Comparison of ENCODE assay signal across 34 cellular contexts in the genomic region with DNA sequence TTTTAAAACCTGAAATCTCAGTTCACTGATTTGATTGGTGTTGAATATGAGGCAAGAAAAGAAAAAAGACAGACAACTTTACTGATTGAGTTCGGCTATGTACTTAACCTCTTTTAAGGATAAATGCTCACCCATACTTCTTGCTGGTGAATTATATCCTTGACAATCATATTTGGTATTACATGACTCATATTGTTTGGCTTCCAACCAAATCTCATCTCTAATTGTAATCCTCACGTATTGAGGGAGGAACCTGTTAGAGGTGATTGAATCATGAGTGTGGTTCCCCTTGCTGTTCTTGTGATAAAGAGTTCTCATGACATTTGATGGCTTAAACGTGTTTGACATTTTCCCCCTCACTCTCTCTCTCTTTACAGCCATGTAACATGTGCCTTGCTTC.
"Had no signal": no experiment of that assay in that cellular context is flagged by ENCODE, and none has a peak within 500 bp of the region (broad histone marks: within the 10 kb centered on the region; RNA-seq: fewer than 3 reads in every experiment).

No MANE protein-coding gene starts in this region.

- ATAC-seq: activated naive CD4-positive, alpha-beta T cell treated with anti-CD3 and anti-CD28 coated beads, Interleukin-2, amount 50 U/mL, for 72 hours; activated T-cell treated with anti-CD3 and anti-CD28 coated beads, Interleukin-2, amount 50 U/mL, for 4 hours; body of pancreas; Right ventricle myocardium inferior had no signal

- DNase-seq: activated B cell treated with CpG ODN at 0.5 μM for 24 hours; activated CD4-positive, alpha-beta memory T cell treated with anti-CD3 and anti-CD28 coated beads for 36 hours; activated CD4-positive, alpha-beta T cell treated with anti-CD3 and anti-CD28 coated beads for 4 hours; activated CD4-positive, alpha-beta T cell treated with anti-CD3 and anti-CD28 coated beads, Interleukin-2, amount 50 U/mL, for 1 hour; activated CD4-positive, CD25-positive, alpha-beta regulatory T cell treated with anti-CD3 and anti-CD28 coated beads, Interleukin-2, amount 50 U/mL, for 72 hours; activated CD8-positive, alpha-beta memory T cell treated with anti-CD3 and anti-CD28 coated beads, Interleukin-2, amount 50 U/mL, for 4 hours; activated gamma-delta T cell treated with Interleukin-2 at 50 U/mL for 16 hours; activated naive CD4-positive, alpha-beta T cell treated with anti-CD3 and anti-CD28 coated beads for 36 hours; activated T-cell treated with anti-CD3 and anti-CD28 coated beads for 4 hours; activated T-cell treated with anti-CD3 and anti-CD28 coated beads, Interleukin-2, amount 50 U/mL, for 4 hours; adrenal gland; body of pancreas; central memory CD4-positive, alpha-beta T cell; Kasumi-1; NCI-H1105; NCI-H1417 treated with DMSO at 0.1 percent for 48 hours; NCI-H187 treated with DMSO at 0.1 percent for 48 hours; NCI-H2081; NCI-H2171 treated with DMSO at 0.1 percent for 48 hours; NCI-H2227 treated with DMSO at 0.1 percent for 48 hours; NCI-H446; NCI-H510A treated with DMSO at 0.1 percent for 48 hours; NCI-H526 treated with DMSO at 0.1 percent for 48 hours; NCI-H82; NK-92 treated with Interleukin-12 subunit alpha and Interleukin-12 subunit beta, amount 100 ng/mL, for 24 hours; PC-9; SIG-M5; SW 1271; T-helper 1 cell; T-helper 2 cell; T-helper 9 cell had no signal

- H3K4me1 ChIP-seq: adrenal gland, body of pancreas had no signal

- H3K27ac ChIP-seq: adrenal gland, body of pancreas, PC-9, VCaP had no signal

- H3K9me3 ChIP-seq: adrenal gland, body of pancreas had no signal

- H3K4me3 ChIP-seq: adrenal gland, body of pancreas, PC-9 had no signal

- H3K36me3 ChIP-seq: adrenal gland had no signal

- H3K27me3 ChIP-seq: adrenal gland, body of pancreas had no signal
